12 cellular contexts compared by ENCODE assay signal in the genomic region with DNA sequence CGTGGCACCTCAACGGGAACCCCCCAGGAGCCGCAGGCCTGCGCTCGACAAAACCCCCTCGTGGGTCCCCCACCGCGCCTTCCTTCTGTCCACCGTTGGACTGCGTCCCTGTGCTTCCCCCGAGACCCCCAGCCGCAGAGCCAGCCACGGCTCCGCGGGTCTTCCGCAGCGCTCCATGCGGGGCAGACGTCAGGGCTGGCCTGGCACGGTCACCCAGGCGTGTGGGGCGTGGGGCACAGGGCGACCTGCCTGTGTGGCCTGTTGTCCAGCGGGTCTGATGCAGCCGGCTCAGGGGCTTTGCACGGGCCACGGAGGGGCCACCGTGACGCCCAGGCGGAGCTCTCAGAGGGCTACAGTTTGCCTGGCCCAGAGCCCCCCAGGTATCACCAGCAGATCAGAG. TPM values are rescaled to one million over a fixed set of nuclear protein-coding genes. Genes with fewer than 3 reads are reported as not detected.
DNase-seq lines count a peak whose midpoint lies in the region; ATAC-seq and TF ChIP-seq lines count a peak whose summit lies in the region.
"Had no signal": no experiment of that assay in that cellular context is flagged by ENCODE, and none has a peak within 500 bp of the region (broad histone marks: within the 10 kb centered on the region; RNA-seq: fewer than 3 reads in every experiment).

No MANE protein-coding gene starts in this region.

- peaks cover 52% of the 10 kb centered on the region for H3K4me1 ChIP-seq in CD4-positive, CD25-positive, alpha-beta regulatory T cell (ENCODE audit: control insufficient read depth, insufficient read depth, low read length, poor library complexity, severe bottlenecking)
- H3K4me1 ChIP-seq in gastrocnemius medialis (peaks cover 42 to 44% of the 10 kb centered on the region in 2 donors), smooth muscle cell (ENCODE audit: low read depth) (peaks cover 5% of the 10 kb centered on the region)
- H3K4me1 ChIP-seq: BE2C had no signal

- H3K4me2 ChIP-seq in smooth muscle cell, result no peak overlapping the region

- H3K9me3 ChIP-seq in CD4-positive, CD25-positive, alpha-beta regulatory T cell (ENCODE audit: control insufficient read depth in 2 of 2, low read length in 2 of 2), result no peaks in the 10 kb centered on the region
- H3K9me3 ChIP-seq in gastrocnemius medialis (no peaks in the 10 kb centered on the region), smooth muscle cell (replicated peaks; ENCODE audit: low read depth) (no peaks in the 10 kb centered on the region)
- H3K9me3 ChIP-seq: BE2C had no signal

- no peaks in the 10 kb centered on the region for H3K27me3 ChIP-seq in CD4-positive, CD25-positive, alpha-beta regulatory T cell (ENCODE audit: control insufficient read depth, insufficient read depth, low read length)
- H3K27me3 ChIP-seq in gastrocnemius medialis (no peaks in the 10 kb centered on the region), smooth muscle cell (ENCODE audit: low read depth) (no peaks in the 10 kb centered on the region)

- intact Hi-C loops in Right ventricle myocardium superior (cut with DNase I), result loop anchor here (10.0 kb wide), 1 partner anchor 48 kb away; no protein-coding TSS in a partner anchor
- intact Hi-C loops in gastrocnemius medialis (cut with DNase I; ENCODE audit: low total_unique reads), result loop anchor here (10.0 kb wide), 1 partner anchor 548 kb away; the partner anchor contains the start of gene SLC66A2

- CTCF ChIA-PET in T-cell (lab: Charles Lee), result interaction anchor here in 1 of 2 donors (0.6 kb wide), 1 partner anchor 15 kb away, joined by 3 read pairs; no protein-coding TSS in a partner anchor

- H4K20me1 ChIP-seq in smooth muscle cell (ENCODE audit: low read depth), result peaks cover 81% of the 10 kb centered on the region

- no peak for TF ChIP-seq CTCF in gastrocnemius medialis (IDR thresholded peaks at IDR 0.05 in 4 of 5, conservative IDR thresholded peaks at IDR 0.05 in 1 of 5)
- no peak for TF ChIP-seq CTCF in smooth muscle cell (IDR thresholded peaks at IDR 0.05; ENCODE audit: borderline replicate concordance, insufficient read depth, poor library complexity, severe bottlenecking)

- peaks cover 7% of the 10 kb centered on the region for H3K36me3 Mint-ChIP-seq in CD4-positive, CD25-positive, alpha-beta regulatory T cell
- peaks cover 9% of the 10 kb centered on the region for H3K36me3 Mint-ChIP-seq in T-cell

- H2AFZ ChIP-seq in smooth muscle cell (ENCODE audit: low read depth), result no peak overlapping the region

- DNase-seq in CD4-positive, CD25-positive, alpha-beta regulatory T cell, result no peak
- DNase-seq in T-cell (no peak), Right ventricle myocardium superior (peak; percentile 37), gastrocnemius medialis (no peak), smooth muscle cell (lab: John Stamatoyannopoulos, UW; ENCODE audit: unreplicated experiment) (no peak), LoVo (ENCODE audit: low spot score) (no peak), SW 1271 (lab: John Stamatoyannopoulos, UW) (no peak), dedifferentiated amniotic fluid mesenchymal stem cell (ENCODE audit: extremely low spot score) (no peak)
- DNase-seq: BE2C, GOT3, mesenchymal stem cell, WERI-Rb-1 had no signal

- ATAC-seq in CD4-positive, CD25-positive, alpha-beta regulatory T cell (ENCODE audit: low read depth in 2 of 2), result no peak
- ATAC-seq in T-cell (replicated peaks in 1 of 4), result no peak
- no peak for ATAC-seq in Right ventricle myocardium superior (ENCODE audit: poor library complexity)
- no peak for ATAC-seq in gastrocnemius medialis

- H3K36me3 ChIP-seq in CD4-positive, CD25-positive, alpha-beta regulatory T cell (ENCODE audit: control insufficient read depth, insufficient read depth, low read length), result peaks cover 11% of the 10 kb centered on the region
- H3K36me3 ChIP-seq in gastrocnemius medialis (peaks cover 0 to 10% of the 10 kb centered on the region in 2 donors), smooth muscle cell (ENCODE audit: low read depth) (no peaks in the 10 kb centered on the region)
- H3K36me3 ChIP-seq: BE2C had no signal

- H3K27ac Mint-ChIP-seq in CD4-positive, CD25-positive, alpha-beta regulatory T cell, result peak overlapping the region; percentile 98 to 100 (median 99)
- H3K27ac Mint-ChIP-seq in T-cell, result peak overlapping the region; percentile 97

- H3K4me3 ChIP-seq in CD4-positive, CD25-positive, alpha-beta regulatory T cell (ENCODE audit: low read depth, low read length), result no peak overlapping the region
- no peak overlapping the region for H3K4me3 ChIP-seq in gastrocnemius medialis
- H3K4me3 ChIP-seq in smooth muscle cell, result no peak overlapping the region

- H3K79me2 ChIP-seq in smooth muscle cell (ENCODE audit: low read depth), result peaks cover 72% of the 10 kb centered on the region

- in situ Hi-C loops in gastrocnemius medialis (cut with MboI; ENCODE audit: low sequenced_read_pairs in 4 of 4), result loop anchor here in 2 of 4 donors (10.0 kb wide), 1 partner anchor 98 kb away; no protein-coding TSS in a partner anchor

- peaks cover 4% of the 10 kb centered on the region for H3K27me3 Mint-ChIP-seq in CD4-positive, CD25-positive, alpha-beta regulatory T cell
- no peaks in the 10 kb centered on the region for H3K27me3 Mint-ChIP-seq in T-cell

- 99% methylated on average over 30 of the region's 30 CpGs for WGBS in smooth muscle cell (ENCODE audit: low lambda C conversion rate)

- H3K4me3 Mint-ChIP-seq in CD4-positive, CD25-positive, alpha-beta regulatory T cell, result peak overlapping the region in 3 of 4 donors; percentile 24 to 91 (median 80)
- peak overlapping the region in 2 of 3 donors; percentile 79 to 91 for H3K4me3 Mint-ChIP-seq in T-cell

- H3K9ac ChIP-seq in smooth muscle cell (ENCODE audit: low read depth), result no peak overlapping the region

- H3K27ac ChIP-seq in CD4-positive, CD25-positive, alpha-beta regulatory T cell (ENCODE audit: insufficient read depth, low read length, poor library complexity, severe bottlenecking), result peak overlapping the region; percentile 95
- peak overlapping the region in 3 of 4 donors; percentile 88 to 99 (median 96) for H3K27ac ChIP-seq in gastrocnemius medialis
- H3K27ac ChIP-seq in smooth muscle cell (ENCODE audit: low read depth), result no peak overlapping the region
- H3K27ac ChIP-seq: WERI-Rb-1 had no signal

- H3F3A ChIP-seq in smooth muscle cell (ENCODE audit: low read depth), result no peaks in the 10 kb centered on the region

- POLR2A ChIA-PET in T-cell (lab: Charles Lee), result interaction anchor here in 1 of 2 donors (1.5 kb wide), 1 partner anchor 117 kb away, joined by 9 read pairs; no protein-coding TSS in a partner anchor

- no peak for TF ChIP-seq POLR2A in gastrocnemius medialis (IDR thresholded peaks at IDR 0.05)

- no peaks in the 10 kb centered on the region for H3K9me3 Mint-ChIP-seq in CD4-positive, CD25-positive, alpha-beta regulatory T cell
- H3K9me3 Mint-ChIP-seq in T-cell, result no peaks in the 10 kb centered on the region

- H3K4me1 Mint-ChIP-seq in CD4-positive, CD25-positive, alpha-beta regulatory T cell, result peaks cover 24 to 63% (median 40%) of the 10 kb centered on the region in 4 donors
- peaks cover 57 to 63% (median 59%) of the 10 kb centered on the region in 3 donors for H3K4me1 Mint-ChIP-seq in T-cell

RNA-seq across cellular contexts. Expression of gene NFATC1, which starts 11.0 kb away (rescaled TPM):
- 64.7 TPM for total RNA-seq in CD4-positive, CD25-positive, alpha-beta regulatory T cell
- 10 to 100 TPM; 13.1 to 23.8 (median 19.2) TPM for polyA plus RNA-seq in CD4-positive, CD25-positive, alpha-beta regulatory T cell
- total RNA-seq in T-cell (100 to 1,000 TPM in 1 of 5 donors, 10 to 100 TPM in 4; 58.1 to 108 (median 66.0) TPM), Right ventricle myocardium superior (19.8 TPM), gastrocnemius medialis (10 to 100 TPM in 3 of 4 donors, 1 to 10 TPM in 1; 7.1 to 74.7 (median 28.4) TPM), smooth muscle cell (12.8 and 13.1 TPM in 2 replicates)
- polyA plus RNA-seq in smooth muscle cell, result 19.2 and 20.4 TPM in 2 replicates
